Comparison of ENCODE assay signal across 18 cellular contexts in the genomic region with DNA sequence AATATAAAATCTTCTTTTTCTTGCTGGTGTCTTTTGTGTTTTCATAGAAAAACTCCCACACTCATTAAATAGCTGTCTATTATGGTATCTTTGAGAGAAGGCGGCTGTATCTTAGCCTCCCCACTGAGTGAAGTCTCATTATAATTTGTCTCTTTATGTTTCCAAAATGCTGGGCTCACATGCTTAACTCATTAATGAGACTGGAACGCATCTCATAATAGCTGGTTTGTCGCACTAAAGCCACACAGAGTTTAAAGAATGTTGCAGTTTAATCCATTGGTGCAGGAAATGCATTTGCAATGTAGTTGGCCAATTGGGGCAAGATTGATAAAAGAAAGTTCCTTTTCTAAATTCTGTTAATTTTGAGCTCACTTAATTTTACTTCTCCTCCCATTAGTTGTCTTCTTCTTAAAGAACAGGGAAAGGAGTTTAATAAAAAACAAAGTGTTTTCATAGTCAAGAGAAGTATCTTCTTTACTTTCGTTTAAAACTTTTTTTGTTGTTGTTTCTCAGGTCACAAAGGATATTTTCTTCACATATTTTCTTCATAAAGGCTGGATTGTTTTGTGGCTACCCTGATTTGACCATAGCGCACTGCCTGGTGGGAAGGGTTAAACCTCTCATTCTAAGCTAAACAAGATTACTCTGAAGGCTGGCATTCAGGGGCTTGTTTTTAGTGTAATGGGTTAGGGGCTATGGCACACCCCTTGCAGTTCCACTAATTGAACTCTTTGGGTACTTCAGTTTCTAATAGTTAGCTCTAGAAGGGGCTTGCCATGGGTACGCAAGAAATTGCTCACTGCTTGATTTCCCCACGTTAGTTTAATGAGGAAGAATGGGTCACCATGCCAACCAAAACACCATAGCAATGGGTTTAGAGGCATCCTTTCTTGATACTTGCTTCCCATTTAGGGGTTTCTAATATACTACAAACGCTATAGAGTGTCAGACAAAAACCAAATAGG.
DNase-seq lines count a peak whose midpoint lies in the region; ATAC-seq and FAIRE-seq lines count a peak whose summit lies in the region.
"Had no signal": no experiment of that assay in that cellular context is flagged by ENCODE, and none has a peak within 500 bp of the region (broad histone marks: within the 10 kb centered on the region; RNA-seq: fewer than 3 reads in every experiment).

No MANE protein-coding gene starts in this region.

- ATAC-seq in HG03520 (IDR thresholded peaks at IDR 0.05; ENCODE audit: unreplicated experiment), result no peak
- ATAC-seq: A549, GM12878 had no signal

- DNase-seq in NOMO-1 treated with DMSO at 0.1 percent for 48 hours (lab: John Stamatoyannopoulos, UW; ENCODE audit: unreplicated experiment), result peak; percentile 11
- DNase-seq in NOMO-1 treated with dmso at 0.1 percent for 144 hours (lab: John Stamatoyannopoulos, UW; ENCODE audit: unreplicated experiment), result no peak
- DNase-seq in RPMI7951 (ENCODE audit: low read depth), result peak; percentile 8
- peak; percentile 36 for DNase-seq in epidermal melanocyte (ENCODE audit: insufficient read length, low spot score)
- DNase-seq in GM19239 (ENCODE audit: insufficient read length, low spot score), result no peak
- no peak for DNase-seq in T1000 (lab: John Stamatoyannopoulos, UW)
- DNase-seq: Calu3, DMS79, H7, Kasumi-1, NCI-H1694, NCI-H2107, NCI-H446 treated with DMSO at 0.1 percent for 48 hours, OCI-M1 had no signal

- no peak for FAIRE-seq in GM19239 (lab: Jason Lieb, UNC)
- FAIRE-seq: A549, GM12878, GM18507 had no signal

Comparison
In these comparisons a context has a peak if more than half of its experiments do, and no peak if none do; other contexts are left out.
1. DNase-seq: peak in NOMO-1 treated with DMSO at 0.1 percent for 48 hours (single experiment), RPMI7951 (single experiment) and epidermal melanocyte (single experiment); none in NOMO-1 treated with dmso at 0.1 percent for 144 hours (single experiment), GM19239 (single experiment) and T1000 (single experiment).